ENCODE assay signal across 8 cellular contexts in genomic region chr1:15684042-15684461, GRCh38. TPM values are rescaled to one million over a fixed set of nuclear protein-coding genes. Genes with fewer than 3 reads are reported as not detected.
DNase-seq lines count a peak whose midpoint lies in the region; ATAC-seq and TF ChIP-seq lines count a peak whose summit lies in the region.

Gene PLEKHM2 (plus strand): TSS chr1:15684320. CDS start chr1:15684559, 239 bp downstream.

- peaks cover 46% of the 10 kb centered on the region for H3K4me1 Mint-ChIP-seq in osteocyte (ENCODE audit: unreplicated experiment)

- H3K4me3 Mint-ChIP-seq in osteocyte (ENCODE audit: unreplicated experiment): peak within 1 kb of the TSS; percentile 79

- TF ChIP-seq CTCF in Peyer's patch (IDR thresholded peaks at IDR 0.05): no peak
- no peak for TF ChIP-seq CTCF in osteocyte (IDR thresholded peaks at IDR 0.05)

- H3K27ac Mint-ChIP-seq in osteocyte (ENCODE audit: unreplicated experiment): peak within 1 kb of the TSS; percentile 87

- H3K27me3 Mint-ChIP-seq in osteocyte (ENCODE audit: unreplicated experiment): no peaks in the 10 kb centered on the region

- ATAC-seq in HG03439 (IDR thresholded peaks at IDR 0.05; ENCODE audit: unreplicated experiment): no peak

- H3K9me3 ChIP-seq in HAP-1 (no peaks in the 10 kb centered on the region), Peyer's patch (no peaks in the 10 kb centered on the region)

- 0 out of 2 replicates have a peak, but pooled peaks cover 6% of the 10 kb centered on the region for H3K36me3 ChIP-seq in HAP-1 (replicated peaks)
- no peaks in the 10 kb centered on the region for H3K36me3 ChIP-seq in Peyer's patch

- H3K9me3 Mint-ChIP-seq in osteocyte (ENCODE audit: unreplicated experiment): no peaks in the 10 kb centered on the region

- peaks cover 5% of the 10 kb centered on the region for H3K36me3 Mint-ChIP-seq in osteocyte (ENCODE audit: unreplicated experiment)

- TF ChIP-seq POLR2A in Peyer's patch (IDR thresholded peaks at IDR 0.05): peak; percentile 27 to 29

- H3K27ac ChIP-seq in Peyer's patch: peak within 1 kb of the TSS; percentile 83 to 94 (median 88)

- no peaks in the 10 kb centered on the region for H3K27me3 ChIP-seq in HAP-1 (ENCODE audit: low read depth)
- no peaks in the 10 kb centered on the region for H3K27me3 ChIP-seq in Peyer's patch

- in situ Hi-C loops in HAP-1 (cut with MboI; ENCODE audit: low sequenced_read_pairs): no loop called here

- DNase-seq in D341Med (ENCODE audit: low spot score) (peak; percentile 89), HAP-1 (ENCODE audit: low spot score in 2 of 2) (peak in 1 of 2 experiments; percentile 51), Peyer's patch (peak; percentile 34 to 67 (median 63)), globus pallidus (ENCODE audit: low spot score) (peak; percentile 33), osteocyte (ENCODE audit: extremely low spot score, unreplicated experiment) (no peak), pons (ENCODE audit: low spot score) (no peak)
- DNase-seq in activated gamma-delta T cell treated with anti-CD3 and anti-CD28 coated beads, Interleukin-2, amount 50 U/mL, for 16 hours (ENCODE audit: low read depth): peak; percentile 7

- peak within 1 kb of the TSS; percentile 74 for H3K4me3 ChIP-seq in HAP-1
- H3K4me3 ChIP-seq in Peyer's patch: peak within 1 kb of the TSS; percentile 59 to 89 (median 76)

- peaks cover 13% of the 10 kb centered on the region for H3K4me1 ChIP-seq in HAP-1
- H3K4me1 ChIP-seq in Peyer's patch: peaks cover 0 to 24% (median 8%) of the 10 kb centered on the region in 4 donors

RNA-seq across cellular contexts. Expression of gene PLEKHM2, which starts in this region (rescaled TPM):
- total RNA-seq in Peyer's patch (10 to 100 TPM; 20.0 to 63.5 (median 37.7) TPM), osteocyte (82.0 and 88.1 TPM in 2 replicates)

Comparison
In these comparisons a context has a peak if more than half of its experiments do, and no peak if none do; other contexts are left out.
1. DNase-seq: peak in D341Med (single experiment), Peyer's patch (3 of 3), activated gamma-delta T cell treated with anti-CD3 and anti-CD28 coated beads, Interleukin-2, amount 50 U/mL, for 16 hours (single experiment) and globus pallidus (single experiment); none in osteocyte (single experiment) and pons (single experiment).